12 cellular contexts compared by ENCODE assay signal in genomic region chr9:109560470-109561132, GRCh38.
A peak's percentile ranks its signal among the peaks of the same experiment; 100 is the strongest.
DNase-seq lines count a peak whose midpoint lies in the region; TF ChIP-seq lines count a peak whose summit lies in the region.
"Had no signal": no experiment of that assay in that cellular context is flagged by ENCODE, and none has a peak within 500 bp of the region (broad histone marks: within the 10 kb centered on the region; RNA-seq: fewer than 3 reads in every experiment).

No MANE protein-coding gene starts in this region.

- no peak overlapping the region for H2AFZ ChIP-seq in mesenchymal stem cell (ENCODE audit: low read depth, low read length)

- no peak overlapping the region for H3K4me3 ChIP-seq in astrocyte of the spinal cord (ENCODE audit: low read depth, low read length)
- no peak overlapping the region for H3K4me3 ChIP-seq in mesenchymal stem cell (ENCODE audit: insufficient read depth in 1 of 2, low read depth in 1 of 2, low read length in 2 of 2)
- H3K4me3 ChIP-seq: lower lobe of right lung had no signal

- no peak overlapping the region for H3K27ac ChIP-seq in C4-2B
- no peak overlapping the region for H3K27ac ChIP-seq in mesenchymal stem cell (ENCODE audit: low read length, poor library complexity, severe bottlenecking)
- H3K27ac ChIP-seq: lower lobe of right lung had no signal

- DNase-seq in HT1080 (ENCODE audit: low read depth), result peak; percentile 15
- no peak for DNase-seq in astrocyte of the spinal cord (ENCODE audit: low read depth, low spot score)
- peak; percentile 96 for DNase-seq in islet precursor cell
- no peak for DNase-seq in osteocyte (ENCODE audit: extremely low spot score, unreplicated experiment)
- DNase-seq in mesenchymal stem cell, result no peak
- DNase-seq in glomerular visceral epithelial cell (ENCODE audit: extremely low spot score), result no peak
- no peak for DNase-seq in activated naive CD4-positive, alpha-beta T cell treated with Interleukin-2 at 50 U/mL for 16 hours
- DNase-seq: activated naive CD8-positive, alpha-beta T cell treated with anti-CD3 and anti-CD28 coated beads for 36 hours; lower lobe of right lung; NCI-H2029 had no signal

- peaks cover 51% of the 10 kb centered on the region for H3K27me3 Mint-ChIP-seq in osteocyte (ENCODE audit: unreplicated experiment)

- no peaks in the 10 kb centered on the region for H3K36me3 ChIP-seq in mesenchymal stem cell (ENCODE audit: control insufficient read depth in 1 of 2, insufficient read depth in 2 of 2, low read depth in 1 of 2, low read length in 2 of 2)
- H3K36me3 ChIP-seq: lower lobe of right lung had no signal

- no peak overlapping the region for H3K23ac ChIP-seq in mesenchymal stem cell (ENCODE audit: low read length in 2 of 2)

- no peak overlapping the region for H3K4ac ChIP-seq in mesenchymal stem cell (ENCODE audit: low read depth in 1 of 2, low read length in 2 of 2)

- peaks cover 13% of the 10 kb centered on the region for H3K4me1 Mint-ChIP-seq in osteocyte (ENCODE audit: unreplicated experiment)
- H3K4me1 Mint-ChIP-seq: activated naive CD8-positive, alpha-beta T cell treated with anti-CD3 and anti-CD28 coated beads for 36 hours; B cell had no signal

- no peak overlapping the region for H3K9ac ChIP-seq in mesenchymal stem cell (ENCODE audit: low read length)

- H4K8ac ChIP-seq in mesenchymal stem cell (ENCODE audit: low read length), result no peak overlapping the region

- H2BK5ac ChIP-seq in mesenchymal stem cell (ENCODE audit: low read depth, low read length, poor library complexity, severe bottlenecking), result no peak overlapping the region

- H2BK15ac ChIP-seq in mesenchymal stem cell (ENCODE audit: low read depth, poor library complexity, severe bottlenecking), result no peak overlapping the region

- no peak overlapping the region for H3K4me3 Mint-ChIP-seq in osteocyte (ENCODE audit: unreplicated experiment)
- H3K4me3 Mint-ChIP-seq: activated naive CD8-positive, alpha-beta T cell treated with anti-CD3 and anti-CD28 coated beads for 36 hours; B cell had no signal

- H3K18ac ChIP-seq in mesenchymal stem cell (ENCODE audit: low read depth in 1 of 2, low read length in 2 of 2), result no peak overlapping the region

- no peaks in the 10 kb centered on the region for H3K36me3 Mint-ChIP-seq in osteocyte (ENCODE audit: unreplicated experiment)
- H3K36me3 Mint-ChIP-seq: activated naive CD8-positive, alpha-beta T cell treated with anti-CD3 and anti-CD28 coated beads for 36 hours had no signal

- H2BK120ac ChIP-seq in mesenchymal stem cell (ENCODE audit: low read depth, low read length), result no peak overlapping the region

- peaks cover 17 to 66% of the 10 kb centered on the region in 2 experiments for H3K27me3 ChIP-seq in mesenchymal stem cell (ENCODE audit: control insufficient read depth in 1 of 2, insufficient read depth in 1 of 2, low read length in 2 of 2)

- no peaks in the 10 kb centered on the region for H3K79me1 ChIP-seq in mesenchymal stem cell (replicated peaks; ENCODE audit: low read length, poor library complexity, severe bottlenecking)

- H3K9me3 Mint-ChIP-seq in osteocyte (ENCODE audit: unreplicated experiment), result no peaks in the 10 kb centered on the region
- H3K9me3 Mint-ChIP-seq: activated naive CD8-positive, alpha-beta T cell treated with anti-CD3 and anti-CD28 coated beads for 36 hours had no signal

- no peak overlapping the region for H4K91ac ChIP-seq in mesenchymal stem cell (ENCODE audit: low read length)

- H3K27ac Mint-ChIP-seq in osteocyte (ENCODE audit: unreplicated experiment), result no peak overlapping the region
- H3K27ac Mint-ChIP-seq: activated naive CD8-positive, alpha-beta T cell treated with anti-CD3 and anti-CD28 coated beads for 36 hours; B cell had no signal

- H2AK5ac ChIP-seq in mesenchymal stem cell (ENCODE audit: low read length, severe bottlenecking), result no peak overlapping the region

- no peak overlapping the region for H2BK12ac ChIP-seq in mesenchymal stem cell (ENCODE audit: low read length in 2 of 2)

- H3K4me1 ChIP-seq in mesenchymal stem cell (ENCODE audit: control insufficient read depth, insufficient read depth, low read depth, low read length), result no peaks in the 10 kb centered on the region

- H3K14ac ChIP-seq in mesenchymal stem cell (ENCODE audit: low read length in 2 of 2), result no peak overlapping the region

- in situ Hi-C loops in astrocyte of the spinal cord (cut with HindIII; ENCODE audit: low sequenced_read_pairs), result no loop called here

- no peaks in the 10 kb centered on the region for H3K9me3 ChIP-seq in mesenchymal stem cell (ENCODE audit: control insufficient read depth, low read length)
- H3K9me3 ChIP-seq: lower lobe of right lung had no signal

- peak; percentile 35 for TF ChIP-seq CTCF in C4-2B (conservative IDR thresholded peaks at IDR 0.05)
- peak; percentile 21 for TF ChIP-seq CTCF in astrocyte of the spinal cord (IDR thresholded peaks at IDR 0.05; ENCODE audit: low read depth, low read length)
- no peak for TF ChIP-seq CTCF in osteocyte (IDR thresholded peaks at IDR 0.05)

- H3K4me2 ChIP-seq in mesenchymal stem cell (ENCODE audit: low read length, poor library complexity, severe bottlenecking), result no peak overlapping the region

- WGBS in mesenchymal stem cell, result 66% methylated on average over 5 of the region's 9 CpGs

Comparison
In these comparisons a context has a peak if more than half of its experiments do, and no peak if none do; other contexts are left out.
1. DNase-seq: peak in HT1080 (single experiment) and islet precursor cell (single experiment); none in astrocyte of the spinal cord (single experiment), osteocyte (single experiment), mesenchymal stem cell (single experiment), glomerular visceral epithelial cell (single experiment) and activated naive CD4-positive, alpha-beta T cell treated with Interleukin-2 at 50 U/mL for 16 hours (single experiment).